In the genomic region with DNA sequence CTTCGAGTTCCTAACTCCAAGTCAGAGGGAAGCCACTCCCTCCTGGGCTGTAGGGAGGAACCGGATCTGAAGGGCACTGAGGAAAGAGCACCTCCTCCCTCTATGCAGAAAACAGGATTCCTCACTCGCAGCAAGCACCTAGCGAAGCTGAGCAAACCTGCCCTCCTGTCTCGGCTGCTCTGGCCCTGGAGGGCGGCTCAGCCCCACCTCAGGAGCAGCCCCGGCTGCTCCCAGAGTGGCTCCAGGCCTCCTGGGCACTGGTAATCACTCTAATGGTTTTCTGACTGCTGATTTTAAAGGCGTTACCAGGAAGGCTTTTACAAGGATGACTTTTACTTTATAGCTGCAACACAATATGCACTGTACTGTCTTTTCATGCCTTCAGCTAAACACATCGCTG, we compare ENCODE assay signal across 27 cellular contexts.
DNase-seq lines count a peak whose midpoint lies in the region; ATAC-seq, FAIRE-seq and TF ChIP-seq lines count a peak whose summit lies in the region.
"Had no signal": no experiment of that assay in that cellular context is flagged by ENCODE, and none has a peak within 500 bp of the region (broad histone marks: within the 10 kb centered on the region; RNA-seq: fewer than 3 reads in every experiment).

No MANE protein-coding gene starts in this region.

- no peaks in the 10 kb centered on the region for H3K27me3 ChIP-seq in H9 (ENCODE audit: insufficient read depth, low read length)
- no peaks in the 10 kb centered on the region for H3K27me3 ChIP-seq in foreskin keratinocyte
- H3K27me3 ChIP-seq: brain microvascular endothelial cell, testis had no signal

- H3K9me3 Mint-ChIP-seq in H9 (peaks cover 0 to 3% of the 10 kb centered on the region in 2 experiments; a peak in 1 of 5 replicates), endothelial cell (ENCODE audit: unreplicated experiment) (no peaks in the 10 kb centered on the region)
- H3K9me3 Mint-ChIP-seq: immature natural killer cell; stimulated activated effector memory CD8-positive, alpha-beta T cell treated with anti-CD3 and anti-CD28 coated beads, Interleukin-12 subunit alpha, Interleukin-12 subunit beta, amount 100 ng/mL, for 72 hours had no signal

- H3K4me1 Mint-ChIP-seq in H9 (peaks cover 51 to 61% of the 10 kb centered on the region in 2 experiments), endothelial cell (ENCODE audit: unreplicated experiment) (peaks cover 4% of the 10 kb centered on the region)
- H3K4me1 Mint-ChIP-seq: CD4-positive, CD25-positive, alpha-beta regulatory T cell; immature natural killer cell; stimulated activated effector memory CD8-positive, alpha-beta T cell treated with anti-CD3 and anti-CD28 coated beads, Interleukin-12 subunit alpha, Interleukin-12 subunit beta, amount 100 ng/mL, for 72 hours had no signal

- H3K4me1 ChIP-seq in H9 (ENCODE audit: insufficient read depth, low read length) (peaks cover 13% of the 10 kb centered on the region; the same call in 1 of the 2 replicates), mucosa of descending colon (ENCODE audit: low read depth) (no peaks in the 10 kb centered on the region), foreskin keratinocyte (no peaks in the 10 kb centered on the region)
- H3K4me1 ChIP-seq: esophagus muscularis mucosa, testis had no signal

- DNase-seq in H9, result peak; percentile 84
- DNase-seq in NCI-H2107 treated with DMSO at 0.1 percent for 48 hours (lab: John Stamatoyannopoulos, UW; ENCODE audit: unreplicated experiment), result peak; percentile 68
- peak; percentile 46 for DNase-seq in endothelial cell (ENCODE audit: low spot score)
- no peak for DNase-seq in mucosa of descending colon
- no peak for DNase-seq in foreskin keratinocyte
- DNase-seq in NCI-H128 (lab: John Stamatoyannopoulos, UW; ENCODE audit: unreplicated experiment), result no peak
- no peak for DNase-seq in frontal cortex (ENCODE audit: low spot score in 2 of 2)
- DNase-seq: activated CD4-positive, alpha-beta T cell treated with anti-CD3 and anti-CD28 coated beads, Interleukin-2, amount 50 U/mL, for 4 hours; activated effector memory CD4-positive, alpha-beta T cell treated with anti-CD3 and anti-CD28 coated beads, Interleukin-2, amount 50 U/mL, for 16 hours; brain microvascular endothelial cell; CD4-positive, CD25-positive, alpha-beta regulatory T cell; DMS 273 treated with DMSO at 0.1 percent for 48 hours; effector memory CD4-positive, alpha-beta T cell; GDM1; immature natural killer cell; NCI-H2029 treated with DMSO at 0.1 percent for 48 hours; NCI-H524 treated with DMSO at 0.1 percent for 48 hours; RPMI8226; stimulated activated CD4-positive, alpha-beta T cell treated with anti-CD3 and anti-CD28 coated beads, Interleukin-1b, Interleukin-23, amount 100 ng/mL, for 48 hours; T-helper 2 cell; testis had no signal

- H2AK5ac ChIP-seq in H9 (ENCODE audit: insufficient read length, low read length), result no peak overlapping the region

- H3K23me2 ChIP-seq in H9 (ENCODE audit: insufficient read length, low read depth, low read length, poor library complexity, severe bottlenecking), result no peaks in the 10 kb centered on the region

- no peak overlapping the region for H2BK5ac ChIP-seq in H9 (ENCODE audit: insufficient read length, low read length)

- H3K4me3 Mint-ChIP-seq in H9 (peak overlapping the region in 1 of 2 experiments; percentile 24; a peak in 2 of 5 replicates), endothelial cell (ENCODE audit: unreplicated experiment) (no peak overlapping the region)
- H3K4me3 Mint-ChIP-seq: CD4-positive, CD25-positive, alpha-beta regulatory T cell; immature natural killer cell; stimulated activated effector memory CD8-positive, alpha-beta T cell treated with anti-CD3 and anti-CD28 coated beads, Interleukin-12 subunit alpha, Interleukin-12 subunit beta, amount 100 ng/mL, for 72 hours had no signal

- H3K18ac ChIP-seq in H9 (ENCODE audit: insufficient read length, low read depth, low read length), result no peak overlapping the region

- H2BK120ac ChIP-seq in H9 (ENCODE audit: low read depth, low read length, poor library complexity, severe bottlenecking), result no peak overlapping the region

- H3K56ac ChIP-seq in H9 (ENCODE audit: insufficient read length, low read depth, low read length), result no peak overlapping the region

- no peaks in the 10 kb centered on the region for H3K36me3 Mint-ChIP-seq in H9 (ENCODE audit: insufficient read depth in 1 of 3, low read depth in 3 of 3)
- H3K36me3 Mint-ChIP-seq in endothelial cell (ENCODE audit: low read depth, unreplicated experiment), result no peaks in the 10 kb centered on the region
- H3K36me3 Mint-ChIP-seq: CD4-positive, CD25-positive, alpha-beta regulatory T cell; immature natural killer cell; stimulated activated effector memory CD8-positive, alpha-beta T cell treated with anti-CD3 and anti-CD28 coated beads, Interleukin-12 subunit alpha, Interleukin-12 subunit beta, amount 100 ng/mL, for 72 hours had no signal

- no peak overlapping the region for H3K4ac ChIP-seq in H9 (ENCODE audit: low read depth, low read length)

- H3K4me3 ChIP-seq in mucosa of descending colon, result no peak overlapping the region
- H3K4me3 ChIP-seq: esophagus muscularis mucosa, SK-N-MC, testis had no signal

- intact Hi-C loops in mucosa of descending colon (cut with DNase I, micrococcal nuclease), result no loop called here

- TF ChIP-seq CTCF in H9 (conservative IDR thresholded peaks at IDR 0.05), result no peak
- TF ChIP-seq CTCF in endothelial cell (IDR thresholded peaks at IDR 0.05; ENCODE audit: unreplicated experiment), result no peak
- TF ChIP-seq CTCF in mucosa of descending colon (IDR thresholded peaks at IDR 0.05), result no peak
- TF ChIP-seq CTCF in foreskin keratinocyte (conservative IDR thresholded peaks at IDR 0.05), result no peak

- H3K27ac ChIP-seq in H9 (ENCODE audit: insufficient read length, low read depth, low read length) (no peak overlapping the region), foreskin keratinocyte (no peak overlapping the region)
- H3K27ac ChIP-seq: brain microvascular endothelial cell, esophagus muscularis mucosa, KMS-11, SK-N-MC, testis had no signal

- H3K27me3 Mint-ChIP-seq in H9 (ENCODE audit: low read depth) (peaks cover 9% of the 10 kb centered on the region), endothelial cell (ENCODE audit: unreplicated experiment) (peaks cover 3% of the 10 kb centered on the region)
- H3K27me3 Mint-ChIP-seq: CD4-positive, CD25-positive, alpha-beta regulatory T cell had no signal

- no peak overlapping the region for H2BK12ac ChIP-seq in H9 (ENCODE audit: insufficient read length, low read depth, low read length)

- H3T11ph ChIP-seq in H9 (ENCODE audit: low read length), result no peak overlapping the region

- H2BK20ac ChIP-seq in H9 (ENCODE audit: low read depth, low read length, poor library complexity, severe bottlenecking), result no peak overlapping the region

- H3K14ac ChIP-seq in H9 (ENCODE audit: insufficient read depth, low read length), result no peak overlapping the region

- ATAC-seq in mucosa of descending colon (peak; percentile 51), foreskin keratinocyte (no peak), GM21423 (IDR thresholded peaks at IDR 0.05; ENCODE audit: unreplicated experiment) (no peak)
- ATAC-seq: stimulated activated effector memory CD8-positive, alpha-beta T cell treated with anti-CD3 and anti-CD28 coated beads, Interleukin-12 subunit alpha, Interleukin-12 subunit beta, amount 100 ng/mL, for 72 hours had no signal

- no peak overlapping the region for H3K4me2 ChIP-seq in H9 (ENCODE audit: insufficient read depth, insufficient read length, low read length)
- H3K4me2 ChIP-seq: KMS-11 had no signal

- H4K20me1 ChIP-seq in H9 (ENCODE audit: control insufficient read depth, insufficient read depth, insufficient read length), result no peaks in the 10 kb centered on the region

- no peak overlapping the region for H2AFZ ChIP-seq in H9 (ENCODE audit: low read length)

- no peaks in the 10 kb centered on the region for H3K79me1 ChIP-seq in H9 (ENCODE audit: insufficient read depth, low read depth, low read length, poor library complexity, severe bottlenecking)

- H4K8ac ChIP-seq in H9 (replicated peaks; ENCODE audit: insufficient read length, low read depth, low read length), result no peak overlapping the region

- H3K9me3 ChIP-seq in H9 (ENCODE audit: control insufficient read depth, low read depth, low read length) (no peaks in the 10 kb centered on the region), mucosa of descending colon (no peaks in the 10 kb centered on the region)
- H3K9me3 ChIP-seq: esophagus muscularis mucosa, testis had no signal

- no peak for FAIRE-seq in frontal cortex (lab: Jason Lieb, UNC)
- FAIRE-seq: GM18507 had no signal

- no peaks in the 10 kb centered on the region for H3K79me2 ChIP-seq in H9 (ENCODE audit: insufficient read depth, low read length)

- no CpG with 5 or more reads among the region's 9 CpGs for WGBS in H9 (ENCODE audit: extremely low coverage, insufficient read length, low lambda C conversion rate)

- H2BK15ac ChIP-seq in H9 (ENCODE audit: low read depth, low read length), result no peak overlapping the region

- H3K36me3 ChIP-seq in mucosa of descending colon (ENCODE audit: low read depth), result no peaks in the 10 kb centered on the region
- H3K36me3 ChIP-seq: brain microvascular endothelial cell, esophagus muscularis mucosa had no signal

- H3K23ac ChIP-seq in H9 (ENCODE audit: insufficient read length, low read depth, low read length), result no peak overlapping the region

- no peak overlapping the region for H4K91ac ChIP-seq in H9 (ENCODE audit: insufficient read length, low read depth, low read length)

- H3K9ac ChIP-seq in H9 (ENCODE audit: extremely low read depth, insufficient read length, low read length), result no peak overlapping the region
- H3K9ac ChIP-seq: KMS-11 had no signal

- peak overlapping the region in 2 of 3 experiments; percentile 73 to 81; a peak in 3 of 7 replicates for H3K27ac Mint-ChIP-seq in H9
- no peak overlapping the region for H3K27ac Mint-ChIP-seq in endothelial cell (ENCODE audit: unreplicated experiment)
- H3K27ac Mint-ChIP-seq: CD4-positive, CD25-positive, alpha-beta regulatory T cell; immature natural killer cell; stimulated activated effector memory CD8-positive, alpha-beta T cell treated with anti-CD3 and anti-CD28 coated beads, Interleukin-12 subunit alpha, Interleukin-12 subunit beta, amount 100 ng/mL, for 72 hours had no signal

- no peak overlapping the region for H4K5ac ChIP-seq in H9 (ENCODE audit: insufficient read length, low read depth, low read length)

Comparison
In these comparisons a context has a peak if more than half of its experiments do, and no peak if none do; other contexts are left out.
1. DNase-seq: peak in H9 (single experiment), NCI-H2107 treated with DMSO at 0.1 percent for 48 hours (single experiment) and endothelial cell (single experiment); none in mucosa of descending colon (0 of 3), foreskin keratinocyte (0 of 2), NCI-H128 (single experiment) and frontal cortex (0 of 2).